8 cellular contexts compared by ENCODE assay signal in the genomic region with DNA sequence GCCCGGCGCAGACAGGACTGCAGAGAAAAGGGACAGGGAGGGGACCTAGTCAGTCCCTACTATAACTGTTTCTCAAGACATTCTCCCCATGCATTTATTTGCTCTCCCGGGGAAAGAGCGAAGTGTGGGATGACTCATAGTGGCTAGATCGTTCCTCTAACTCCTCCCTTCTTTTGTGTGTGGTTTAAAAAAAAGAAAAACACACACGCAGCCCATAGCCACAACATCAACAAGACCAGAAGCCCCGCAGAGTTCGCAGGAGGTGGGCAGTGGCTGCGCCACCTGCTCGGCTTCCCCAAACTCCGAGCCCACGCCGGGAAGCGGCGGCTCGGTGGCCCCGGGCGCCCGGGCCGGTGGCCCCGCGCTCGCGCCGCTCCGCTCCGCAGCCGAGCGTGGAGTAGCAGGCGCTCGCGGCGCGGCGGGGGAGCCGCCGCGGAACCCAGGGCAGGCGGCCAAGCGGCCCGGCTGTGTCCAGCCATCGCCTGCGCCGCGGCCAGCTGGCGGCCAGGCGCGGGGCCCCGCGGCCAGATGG. TPM values are rescaled to one million over a fixed set of nuclear protein-coding genes. Genes with fewer than 3 reads are reported as not detected.
DNase-seq lines count a peak whose midpoint lies in the region; ATAC-seq and TF ChIP-seq lines count a peak whose summit lies in the region.

No MANE protein-coding gene starts in this region.

- H3K4me3 ChIP-seq in CD8-positive, alpha-beta memory T cell (ENCODE audit: low read length) = peak overlapping the region; percentile 46
- H3K4me3 ChIP-seq in neuron (ENCODE audit: low read length) (peak overlapping the region; percentile 53), thyroid gland (replicated peaks in 1 of 3) (peak overlapping the region; percentile 5 to 33 (median 28))

- peaks cover 14 to 39% (median 36%) of the 10 kb centered on the region in 3 donors for H3K4me1 Mint-ChIP-seq in CD8-positive, alpha-beta memory T cell

- TF ChIP-seq CTCF in thyroid gland (IDR thresholded peaks at IDR 0.05) = no peak

- H3K27me3 ChIP-seq in CD8-positive, alpha-beta memory T cell (ENCODE audit: insufficient read depth, low read length, poor library complexity, severe bottlenecking) = no peaks in the 10 kb centered on the region
- no peaks in the 10 kb centered on the region for H3K27me3 ChIP-seq in neuron (ENCODE audit: insufficient read depth, low read length)
- no peaks in the 10 kb centered on the region for H3K27me3 ChIP-seq in thyroid gland

- peak overlapping the region; percentile 81 to 98 (median 93) for H3K27ac Mint-ChIP-seq in CD8-positive, alpha-beta memory T cell

- peaks cover 17% of the 10 kb centered on the region for H3K4me1 ChIP-seq in CD8-positive, alpha-beta memory T cell (ENCODE audit: insufficient read depth, low read length)
- H3K4me1 ChIP-seq in neuron (ENCODE audit: insufficient read depth, low read length) (peaks cover 12% of the 10 kb centered on the region), thyroid gland (peaks cover 7% of the 10 kb centered on the region in 2 donors)

- H3K9me3 Mint-ChIP-seq in CD8-positive, alpha-beta memory T cell = no peaks in the 10 kb centered on the region

- intact Hi-C loops in thyroid gland (cut with DNase I) = no loop called here

- no peaks in the 10 kb centered on the region for H3K36me3 ChIP-seq in CD8-positive, alpha-beta memory T cell (ENCODE audit: insufficient read depth, low read length)
- H3K36me3 ChIP-seq in neuron (ENCODE audit: insufficient read depth, low read length) = peaks cover 13% of the 10 kb centered on the region
- H3K36me3 ChIP-seq in thyroid gland = no peaks in the 10 kb centered on the region

- peaks cover 0 to 22% (median 13%) of the 10 kb centered on the region in 3 donors for H3K36me3 Mint-ChIP-seq in CD8-positive, alpha-beta memory T cell

- 0 to 1% methylated on average over 13 to 18 of the region's 50 CpGs for WGBS in thyroid gland, 2 donors

- ATAC-seq in GM19397 (IDR thresholded peaks at IDR 0.05; ENCODE audit: unreplicated experiment) (peak; percentile 7), HG03457 (IDR thresholded peaks at IDR 0.05; ENCODE audit: unreplicated experiment) (peak; percentile 29)

- no peak for TF ChIP-seq POLR2A in thyroid gland (IDR thresholded peaks at IDR 0.05)

- CTCF ChIA-PET in CD8-positive, alpha-beta memory T cell (lab: Charles Lee) = interaction anchor here (1.1 to 1.6 kb wide), 7 partner anchors 10 to 101 kb away, joined by 3 to 7 read pairs (median 4); no protein-coding TSS in a partner anchor

- peak; percentile 18 to 68 (median 38) for DNase-seq in CD8-positive, alpha-beta memory T cell
- DNase-seq in activated gamma-delta T cell treated with anti-CD3 and anti-CD28 coated beads, Interleukin-2, amount 50 U/mL, for 16 hours (ENCODE audit: low read depth) = peak; percentile 23
- DNase-seq in foreskin melanocyte (peak; percentile 75), thyroid gland (peak; percentile 55 to 57)

- peaks cover 0 to 4% of the 10 kb centered on the region in 2 donors for H3K27me3 Mint-ChIP-seq in CD8-positive, alpha-beta memory T cell

- H3K27ac ChIP-seq in CD8-positive, alpha-beta memory T cell (ENCODE audit: low read depth, low read length) = no peak overlapping the region
- peak overlapping the region in 1 of 3 donors; percentile 32 for H3K27ac ChIP-seq in thyroid gland

- H2AFZ ChIP-seq in neuron (ENCODE audit: low read depth, low read length) = peak overlapping the region; percentile 1

- H3K4me3 Mint-ChIP-seq in CD8-positive, alpha-beta memory T cell = peak overlapping the region; percentile 87 to 99 (median 91)

- H3K9me3 ChIP-seq in CD8-positive, alpha-beta memory T cell (ENCODE audit: low read length) = no peaks in the 10 kb centered on the region
- no peaks in the 10 kb centered on the region for H3K9me3 ChIP-seq in neuron (ENCODE audit: low read length)
- no peaks in the 10 kb centered on the region for H3K9me3 ChIP-seq in thyroid gland

- POLR2A ChIA-PET in CD8-positive, alpha-beta memory T cell (lab: Charles Lee) = interaction anchor here (0.5 to 1.6 kb wide), 7 partner anchors 13 to 1628 kb away, joined by 3 to 9 read pairs (median 4); a partner anchor contains a TSS

TF ChIP-seq in PFSK-1, 5 proteins besides CTCF, POLR2A, EP300 and RAD21:
- TF ChIP-seq POLR2AphosphoS5 (IDR thresholded peaks at IDR 0.05; ENCODE audit: low read depth, low read length) (0 out of 2 replicates have a peak, but pooled peaks have one; percentile 16), TAF1 (IDR thresholded peaks at IDR 0.05; ENCODE audit: borderline replicate concordance, insufficient read depth, low read length) (peak; percentile 37; the same call in 1 of the 2 replicates), SIN3A (IDR thresholded peaks at IDR 0.05; ENCODE audit: borderline replicate concordance, insufficient read depth, low read length) (no peak), FOXP2 (optimal IDR thresholded peaks at IDR 0.05; ENCODE audit: borderline replicate concordance, extremely low read depth, extremely low read length, insufficient read depth) (no peak)
- TF ChIP-seq, protein P1, sequence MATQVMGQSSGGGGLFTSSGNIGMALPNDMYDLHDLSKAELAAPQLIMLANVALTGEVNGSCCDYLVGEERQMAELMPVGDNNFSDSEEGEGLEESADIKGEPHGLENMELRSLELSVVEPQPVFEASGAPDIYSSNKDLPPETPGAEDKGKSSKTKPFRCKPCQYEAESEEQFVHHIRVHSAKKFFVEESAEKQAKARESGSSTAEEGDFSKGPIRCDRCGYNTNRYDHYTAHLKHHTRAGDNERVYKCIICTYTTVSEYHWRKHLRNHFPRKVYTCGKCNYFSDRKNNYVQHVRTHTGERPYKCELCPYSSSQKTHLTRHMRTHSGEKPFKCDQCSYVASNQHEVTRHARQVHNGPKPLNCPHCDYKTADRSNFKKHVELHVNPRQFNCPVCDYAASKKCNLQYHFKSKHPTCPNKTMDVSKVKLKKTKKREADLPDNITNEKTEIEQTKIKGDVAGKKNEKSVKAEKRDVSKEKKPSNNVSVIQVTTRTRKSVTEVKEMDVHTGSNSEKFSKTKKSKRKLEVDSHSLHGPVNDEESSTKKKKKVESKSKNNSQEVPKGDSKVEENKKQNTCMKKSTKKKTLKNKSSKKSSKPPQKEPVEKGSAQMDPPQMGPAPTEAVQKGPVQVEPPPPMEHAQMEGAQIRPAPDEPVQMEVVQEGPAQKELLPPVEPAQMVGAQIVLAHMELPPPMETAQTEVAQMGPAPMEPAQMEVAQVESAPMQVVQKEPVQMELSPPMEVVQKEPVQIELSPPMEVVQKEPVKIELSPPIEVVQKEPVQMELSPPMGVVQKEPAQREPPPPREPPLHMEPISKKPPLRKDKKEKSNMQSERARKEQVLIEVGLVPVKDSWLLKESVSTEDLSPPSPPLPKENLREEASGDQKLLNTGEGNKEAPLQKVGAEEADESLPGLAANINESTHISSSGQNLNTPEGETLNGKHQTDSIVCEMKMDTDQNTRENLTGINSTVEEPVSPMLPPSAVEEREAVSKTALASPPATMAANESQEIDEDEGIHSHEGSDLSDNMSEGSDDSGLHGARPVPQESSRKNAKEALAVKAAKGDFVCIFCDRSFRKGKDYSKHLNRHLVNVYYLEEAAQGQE (IDR thresholded peaks at IDR 0.05; ENCODE audit: insufficient read depth in 1 of 2, low read depth in 2 of 2, low read length in 2 of 2) = no peak

RNA-seq across cellular contexts. Expression of a gene that starts 0.7 kb away (rescaled TPM):
- 10 to 100 TPM; 12.5 to 16.3 TPM for total RNA-seq in CD8-positive, alpha-beta memory T cell
- polyA plus RNA-seq in CD8-positive, alpha-beta memory T cell = 3.4 TPM
- polyA plus RNA-seq in PFSK-1 (2012; ENCODE audit: insufficient read length, low read depth) = 5.4 TPM
- 10 to 100 TPM; 15.1 to 21.3 (median 18.4) TPM for total RNA-seq in thyroid gland

Comparison
In these comparisons a context has a peak if more than half of its experiments do, and no peak if none do; other contexts are left out.
1. DNase-seq: peak in every context shown above with its lines; median percentile 75 in foreskin melanocyte; 56 in thyroid gland; 38 in CD8-positive, alpha-beta memory T cell; 23 in activated gamma-delta T cell treated with anti-CD3 and anti-CD28 coated beads, Interleukin-2, amount 50 U/mL, for 16 hours.